ENCODE assay signal across 8 cellular contexts in the genomic region with DNA sequence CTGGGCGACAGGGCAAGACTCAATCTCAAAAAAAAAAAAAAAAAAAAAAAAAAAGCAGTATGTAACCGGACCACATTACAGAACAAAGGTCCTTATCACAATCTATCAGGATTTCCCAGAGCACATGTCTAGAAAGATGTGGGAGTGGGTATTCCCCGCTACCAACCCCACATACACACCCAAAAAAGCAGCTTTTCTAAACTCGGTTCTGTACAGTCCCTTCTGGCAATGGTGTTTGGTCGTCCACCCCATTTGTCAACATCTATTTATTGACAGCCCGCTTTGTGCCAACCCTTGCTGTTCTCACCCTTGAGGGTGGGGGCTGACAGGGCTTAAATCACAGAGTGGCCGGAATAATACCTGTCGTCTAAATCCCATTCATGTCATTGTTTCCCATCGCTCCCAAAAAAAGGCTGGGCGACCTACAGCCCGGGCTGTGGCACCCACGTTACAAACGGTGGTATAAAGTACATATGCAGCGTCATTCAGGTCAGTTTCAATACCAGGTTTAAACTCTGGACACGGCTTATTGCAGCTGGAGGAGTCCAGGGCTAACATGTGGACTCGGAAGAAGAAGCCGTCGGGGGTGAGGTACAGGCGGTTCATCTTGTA. TPM values are rescaled to one million over a fixed set of nuclear protein-coding genes. Genes with fewer than 3 reads are reported as not detected.
DNase-seq lines count a peak whose midpoint lies in the region; ATAC-seq, FAIRE-seq and TF ChIP-seq lines count a peak whose summit lies in the region.

No MANE protein-coding gene starts in this region.

- CTCF ChIA-PET in activated naive CD4-positive, alpha-beta T cell treated with anti-CD3 and anti-CD28 coated beads for 36 hours (lab: Charles Lee): interaction anchor here (0.6 kb wide), 1 partner anchor 8 kb away, joined by 3 read pairs; no protein-coding TSS in a partner anchor

- peak overlapping the region; percentile 71 for H3K27ac Mint-ChIP-seq in activated naive CD4-positive, alpha-beta T cell treated with anti-CD3 and anti-CD28 coated beads for 36 hours

- no peaks in the 10 kb centered on the region for H3K36me3 ChIP-seq in SK-N-MC (ENCODE audit: insufficient read depth, low read length)
- no peaks in the 10 kb centered on the region for H3K36me3 ChIP-seq in esophagus muscularis mucosa
- no peaks in the 10 kb centered on the region for H3K36me3 ChIP-seq in pancreas

- H3K4me1 ChIP-seq in esophagus muscularis mucosa (peaks cover 13 to 43% (median 35%) of the 10 kb centered on the region in 4 donors), pancreas (peaks cover 7 to 9% (median 8%) of the 10 kb centered on the region in 3 donors)

- no peaks in the 10 kb centered on the region for H3K27me3 ChIP-seq in esophagus muscularis mucosa
- no peaks in the 10 kb centered on the region for H3K27me3 ChIP-seq in pancreas

- H3K27ac ChIP-seq in SK-N-MC (0 out of 2 replicates have a peak overlapping the region, but pooled peaks have one; percentile 31), esophagus muscularis mucosa (replicated peaks in 1 of 4) (peak overlapping the region; percentile 87 to 91 (median 89)), pancreas (peak overlapping the region; percentile 89 to 95 (median 92))

- intact Hi-C loops in activated naive CD4-positive, alpha-beta T cell treated with anti-CD3 and anti-CD28 coated beads for 36 hours (cut with micrococcal nuclease): loop anchor here (1.0 to 10.0 kb wide), 3 partner anchors 28 to 618 kb away; a partner anchor contains a TSS
- intact Hi-C loops in esophagus muscularis mucosa (cut with DNase I): loop anchor here (1.0 to 10.0 kb wide), 2 partner anchors 28 to 1332 kb away; a partner anchor contains a TSS
- intact Hi-C loops in pancreas (cut with DNase I): no loop called here

- H3K4me3 ChIP-seq in SK-N-MC (peak overlapping the region; percentile 95), esophagus muscularis mucosa (peak overlapping the region; percentile 64 to 75 (median 72)), pancreas (peak overlapping the region; percentile 35 to 70 (median 60))

- no peak for TF ChIP-seq EP300 in esophagus muscularis mucosa (IDR thresholded peaks at IDR 0.05)

- peaks cover 15% of the 10 kb centered on the region for H3K27me3 Mint-ChIP-seq in activated naive CD4-positive, alpha-beta T cell treated with anti-CD3 and anti-CD28 coated beads for 36 hours (ENCODE audit: low read depth)

- DNase-seq in activated naive CD4-positive, alpha-beta T cell treated with anti-CD3 and anti-CD28 coated beads for 36 hours: no peak
- DNase-seq in activated naive CD4-positive, alpha-beta T cell (lab: John Stamatoyannopoulos, UW): no peak
- DNase-seq in SK-N-MC (ENCODE audit: low read depth, low spot score): no peak
- DNase-seq in esophagus muscularis mucosa (ENCODE audit: extremely low spot score): no peak
- peak in 1 of 6 donors; percentile 33 for DNase-seq in pancreas
- no peak for DNase-seq in RCC 7860 (ENCODE audit: low spot score)
- DNase-seq in GF-D8 (lab: John Stamatoyannopoulos, UW): no peak
- no peak for DNase-seq in KG1 (lab: John Stamatoyannopoulos, UW)

- H3K9ac ChIP-seq in SK-N-MC (ENCODE audit: insufficient read length): peak overlapping the region; percentile 86

- FAIRE-seq in pancreas (lab: Jason Lieb, UNC): no peak
- FAIRE-seq in RCC 7860 (lab: Jason Lieb, UNC): no peak

- H3K36me3 Mint-ChIP-seq in activated naive CD4-positive, alpha-beta T cell treated with anti-CD3 and anti-CD28 coated beads for 36 hours (ENCODE audit: low read depth): no peaks in the 10 kb centered on the region

- TF ChIP-seq POLR2A in esophagus muscularis mucosa (IDR thresholded peaks at IDR 0.05; ENCODE audit: low read depth): no peak

- H3K9me3 Mint-ChIP-seq in activated naive CD4-positive, alpha-beta T cell treated with anti-CD3 and anti-CD28 coated beads for 36 hours: no peaks in the 10 kb centered on the region

- H3K9me3 ChIP-seq in SK-N-MC (ENCODE audit: low read depth, low read length) (no peaks in the 10 kb centered on the region), esophagus muscularis mucosa (no peaks in the 10 kb centered on the region), pancreas (no peaks in the 10 kb centered on the region)

- ATAC-seq in pancreas: peak; percentile 3 to 60 (median 46)

- 13% methylated on average over 19 of the region's 19 CpGs for WGBS in esophagus muscularis mucosa
- 5% methylated on average over 19 of the region's 19 CpGs for WGBS in pancreas, 2 donors

- H3K4me3 Mint-ChIP-seq in activated naive CD4-positive, alpha-beta T cell treated with anti-CD3 and anti-CD28 coated beads for 36 hours: peak overlapping the region; percentile 83

- peaks cover 28% of the 10 kb centered on the region for H3K4me1 Mint-ChIP-seq in activated naive CD4-positive, alpha-beta T cell treated with anti-CD3 and anti-CD28 coated beads for 36 hours (ENCODE audit: low read depth)

- no peak for TF ChIP-seq CTCF in esophagus muscularis mucosa (IDR thresholded peaks at IDR 0.05)
- no peak for TF ChIP-seq CTCF in pancreas (IDR thresholded peaks at IDR 0.05)

RNA-seq across cellular contexts. Expression of a gene that starts 3.6 kb away (rescaled TPM):
- 1 to 10 TPM; 9.4 to 9.7 TPM for total RNA-seq in activated naive CD4-positive, alpha-beta T cell treated with anti-CD3 and anti-CD28 coated beads for 36 hours
- total RNA-seq in esophagus muscularis mucosa: 10 to 100 TPM; 10.3 to 15.0 (median 11.9) TPM
- 1 to 10 TPM; 3.0 to 8.7 (median 5.5) TPM for total RNA-seq in pancreas
- polyA plus RNA-seq in pancreas: 1 to 10 TPM; 4.8 to 7.5 TPM

RNA-seq across cellular contexts. Expression of a gene that starts 42.9 kb away (rescaled TPM):
- 100 to 1,000 TPM; 186 to 203 TPM for total RNA-seq in activated naive CD4-positive, alpha-beta T cell treated with anti-CD3 and anti-CD28 coated beads for 36 hours
- total RNA-seq in esophagus muscularis mucosa (10 to 100 TPM; 11.2 to 26.3 (median 18.6) TPM), pancreas (10 to 100 TPM in 2 of 6 donors, 1 to 10 TPM in 4; 3.3 to 10.5 (median 5.7) TPM)
- 1 to 10 TPM; 4.4 to 7.4 TPM for polyA plus RNA-seq in pancreas

Comparison
In these comparisons a context has a peak if more than half of its experiments do, and no peak if none do; other contexts are left out.
1. H3K27ac ChIP-seq: peak in every context shown above with its lines; median percentile 92 in pancreas; 89 in esophagus muscularis mucosa; 31 in SK-N-MC.
2. RNA of a gene that starts 42.9 kb away (total RNA-seq): 186 to 203 TPM in activated naive CD4-positive, alpha-beta T cell treated with anti-CD3 and anti-CD28 coated beads for 36 hours; 11.2 to 26.3 TPM in esophagus muscularis mucosa and 3.3 to 10.5 TPM in pancreas; every median in the first group is over 4 times any median in the second.
3. intact Hi-C loops: an anchor here in activated naive CD4-positive, alpha-beta T cell treated with anti-CD3 and anti-CD28 coated beads for 36 hours (1.0 to 10.0 kb wide) and esophagus muscularis mucosa (1.0 to 10.0 kb wide); none called in pancreas.
4. Peak in every context shown above with its lines, with median percentiles within 50 percentile points of each other: H3K4me3 ChIP-seq.